ENCODE assay signal across 9 cellular contexts in genomic region chr20:49280463-49281058, GRCh38. TPM values are rescaled to one million over a fixed set of nuclear protein-coding genes. Genes with fewer than 3 reads are reported as not detected.
DNase-seq lines count a peak whose midpoint lies in the region; ATAC-seq and TF ChIP-seq lines count a peak whose summit lies in the region.
"Had no signal": no experiment of that assay in that cellular context is flagged by ENCODE, and none has a peak within 500 bp of the region (broad histone marks: within the 10 kb centered on the region; RNA-seq: fewer than 3 reads in every experiment).

No MANE protein-coding gene starts in this region.

- peak overlapping the region; percentile 96 for H3K27ac Mint-ChIP-seq in activated naive CD4-positive, alpha-beta T cell treated with anti-CD3 and anti-CD28 coated beads, Interleukin-2, amount 10 ng/mL, durations not matched to agents 7 days and 5 days
- peak overlapping the region; percentile 98 for H3K27ac Mint-ChIP-seq in activated B cell treated with CpG ODN at 0.5 μM for 24 hours

- no peak for TF ChIP-seq EP300 in suprapubic skin (IDR thresholded peaks at IDR 0.05)

- POLR2A ChIA-PET in activated B cell treated with CpG ODN at 0.5 μM for 24 hours (lab: Charles Lee) = interaction anchor here (0.6 to 8.0 kb wide), 9 partner anchors 9 to 1793 kb away, joined by 3 to 63 read pairs (median 4); partner anchors contain the start of genes DDX27 and SPATA2

- ATAC-seq in activated B cell treated with CpG ODN at 0.5 μM for 24 hours (ENCODE audit: low read depth) = no peak
- no peak for ATAC-seq in HG02885 (IDR thresholded peaks at IDR 0.05; ENCODE audit: poor library complexity, unreplicated experiment)

- peak overlapping the region; percentile 22 for H3K27ac ChIP-seq in suprapubic skin

- intact Hi-C loops in activated B cell treated with CpG ODN at 0.5 μM for 24 hours (cut with micrococcal nuclease) = no loop called here

- no peak for TF ChIP-seq CTCF in activated B cell treated with CpG ODN at 0.5 μM for 24 hours (IDR thresholded peaks at IDR 0.05)
- TF ChIP-seq CTCF in suprapubic skin (IDR thresholded peaks at IDR 0.05) = no peak

- peaks cover 59% of the 10 kb centered on the region for H3K9me3 Mint-ChIP-seq in activated naive CD4-positive, alpha-beta T cell treated with anti-CD3 and anti-CD28 coated beads, Interleukin-2, amount 10 ng/mL, durations not matched to agents 7 days and 5 days
- peaks cover 39% of the 10 kb centered on the region for H3K9me3 Mint-ChIP-seq in activated B cell treated with CpG ODN at 0.5 μM for 24 hours

- peak overlapping the region; percentile 99 for H3K4me3 Mint-ChIP-seq in activated naive CD4-positive, alpha-beta T cell treated with anti-CD3 and anti-CD28 coated beads, Interleukin-2, amount 10 ng/mL, durations not matched to agents 7 days and 5 days
- H3K4me3 Mint-ChIP-seq in activated B cell treated with CpG ODN at 0.5 μM for 24 hours = peak overlapping the region; percentile 98

- no peaks in the 10 kb centered on the region for H3K27me3 Mint-ChIP-seq in activated naive CD4-positive, alpha-beta T cell treated with anti-CD3 and anti-CD28 coated beads, Interleukin-2, amount 10 ng/mL, durations not matched to agents 7 days and 5 days
- H3K27me3 Mint-ChIP-seq in activated B cell treated with CpG ODN at 0.5 μM for 24 hours = no peaks in the 10 kb centered on the region

- peaks cover 56% of the 10 kb centered on the region for H3K4me1 ChIP-seq in suprapubic skin

- H3K27me3 ChIP-seq in suprapubic skin = no peaks in the 10 kb centered on the region

- peaks cover 88% of the 10 kb centered on the region for H3K36me3 Mint-ChIP-seq in activated naive CD4-positive, alpha-beta T cell treated with anti-CD3 and anti-CD28 coated beads, Interleukin-2, amount 10 ng/mL, durations not matched to agents 7 days and 5 days
- peaks cover 86% of the 10 kb centered on the region for H3K36me3 Mint-ChIP-seq in activated B cell treated with CpG ODN at 0.5 μM for 24 hours (ENCODE audit: low read depth)

- DNase-seq in activated naive CD4-positive, alpha-beta T cell treated with anti-CD3 and anti-CD28 coated beads, Interleukin-2, amount 10 ng/mL, durations not matched to agents 7 days and 5 days = no peak
- no peak for DNase-seq in activated naive CD4-positive, alpha-beta T cell (lab: John Stamatoyannopoulos, UW)
- DNase-seq in activated B cell treated with CpG ODN at 0.5 μM for 24 hours = no peak
- no peak for DNase-seq in suprapubic skin (ENCODE audit: low spot score in 2 of 2)
- no peak for DNase-seq in epidermal melanocyte (ENCODE audit: insufficient read length, low spot score)
- no peak for DNase-seq in amniotic stem cell (lab: John Stamatoyannopoulos, UW)
- DNase-seq: DMS79 treated with DMSO at 0.1 percent for 48 hours had no signal

- no peak for TF ChIP-seq POLR2A in suprapubic skin (IDR thresholded peaks at IDR 0.05)

- H3K9me3 ChIP-seq in suprapubic skin = no peaks in the 10 kb centered on the region

- CTCF ChIA-PET in activated naive CD4-positive, alpha-beta T cell treated with anti-CD3 and anti-CD28 coated beads, Interleukin-2, amount 10 ng/mL, durations not matched to agents 7 days and 5 days (lab: Charles Lee) = interaction anchor here (0.7 to 1.4 kb wide), 2 partner anchors 63 to 568 kb away, joined by 3 read pairs; no protein-coding TSS in a partner anchor
- CTCF ChIA-PET in activated B cell treated with CpG ODN at 0.5 μM for 24 hours (lab: Charles Lee) = no interaction called here

- WGBS in suprapubic skin = 66% methylated on average over 6 of the region's 6 CpGs

- H3K4me1 Mint-ChIP-seq in activated naive CD4-positive, alpha-beta T cell treated with anti-CD3 and anti-CD28 coated beads, Interleukin-2, amount 10 ng/mL, durations not matched to agents 7 days and 5 days = peaks cover 70% of the 10 kb centered on the region
- H3K4me1 Mint-ChIP-seq in activated B cell treated with CpG ODN at 0.5 μM for 24 hours = peaks cover 84% of the 10 kb centered on the region

- peaks cover 63% of the 10 kb centered on the region for H3K36me3 ChIP-seq in suprapubic skin

- H3K4me3 ChIP-seq in iPS-11a (ENCODE audit: low read depth, low read length) (peak overlapping the region; percentile 100), suprapubic skin (peak overlapping the region; percentile 97)

RNA-seq across cellular contexts. Expression of gene ZNFX1, which starts 2.7 kb away (rescaled TPM):
- 49.6 and 51.9 TPM in 2 replicates for total RNA-seq in activated B cell treated with CpG ODN at 0.5 μM for 24 hours
- total RNA-seq in suprapubic skin = 10 to 100 TPM; 25.9 to 36.1 (median 33.2) TPM
